ENCODE assay signal across 8 cellular contexts in the genomic region with DNA sequence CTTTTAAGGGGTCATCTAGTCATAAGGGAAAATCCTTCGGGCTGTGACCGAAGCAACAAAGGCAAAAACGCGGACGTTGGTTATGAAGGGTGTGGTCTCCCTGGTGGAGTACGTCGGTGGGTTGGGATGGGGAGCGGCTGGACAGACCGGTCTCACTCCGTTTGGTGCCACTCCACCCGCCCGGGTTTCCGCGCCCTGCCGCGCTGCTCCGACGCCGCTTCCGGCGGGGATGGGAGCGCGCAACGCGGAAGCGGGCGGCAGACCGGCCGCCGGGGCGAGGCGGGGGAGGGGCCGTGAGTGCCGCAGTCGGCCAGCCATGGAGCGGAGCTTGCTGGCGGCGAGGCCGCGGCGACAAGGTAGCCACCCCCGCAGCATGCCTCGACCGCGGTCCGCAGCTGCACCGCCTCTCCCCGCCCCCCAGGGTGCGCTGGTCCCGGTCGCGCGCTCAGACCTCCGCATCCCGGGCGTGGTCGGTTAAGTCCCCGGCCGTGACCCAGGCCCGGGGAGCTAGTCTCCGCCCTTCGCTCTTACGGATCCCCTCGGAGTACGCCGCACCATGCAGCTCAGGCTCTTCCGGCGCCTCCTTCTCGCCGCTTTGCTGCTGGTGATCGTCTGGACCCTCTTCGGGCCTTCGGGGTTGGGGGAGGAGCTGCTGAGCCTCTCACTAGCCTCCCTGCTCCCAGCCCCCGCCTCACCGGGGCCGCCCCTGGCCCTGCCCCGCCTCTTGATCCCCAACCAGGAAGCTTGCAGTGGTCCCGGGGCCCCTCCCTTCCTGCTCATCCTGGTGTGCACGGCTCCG. TPM values are rescaled to one million over a fixed set of nuclear protein-coding genes. Genes with fewer than 3 reads are reported as not detected.
DNase-seq lines count a peak whose midpoint lies in the region; ATAC-seq and TF ChIP-seq lines count a peak whose summit lies in the region.

B3GALT4 (plus strand) TSS at position 260 of the 799 bp plus-strand sequence; CDS start at position 557, 297 bp downstream.

- ATAC-seq in GM19438 (IDR thresholded peaks at IDR 0.05; ENCODE audit: low read depth, unreplicated experiment) (peak; percentile 52), thoracic aorta (ENCODE audit: insufficient number of reproducible peaks, low FRiP score, low read depth) (peak; percentile 39)

- intact Hi-C loops in Calu3 (cut with micrococcal nuclease; ENCODE audit: unreplicated experiment): no loop called here

- peak; percentile 74 for TF ChIP-seq CTCF in Calu3 (IDR thresholded peaks at IDR 0.05; ENCODE audit: unreplicated experiment)
- peak; percentile 59 for TF ChIP-seq CTCF in neural progenitor cell (IDR thresholded peaks at IDR 0.05)
- TF ChIP-seq CTCF in thoracic aorta (IDR thresholded peaks at IDR 0.05): peak; percentile 56

- H3K4me1 ChIP-seq in neural progenitor cell: peaks cover 42% of the 10 kb centered on the region
- peaks cover 27 to 51% of the 10 kb centered on the region in 2 donors for H3K4me1 ChIP-seq in thoracic aorta (ENCODE audit: control insufficient read depth in 1 of 2, low read depth in 2 of 2)

- CTCF ChIA-PET in Calu3 (lab: Charles Lee): interaction anchor here (0.6 to 2.2 kb wide), 13 partner anchors 10 to 149 kb away, joined by 3 to 14 read pairs (median 4); partner anchors contain the start of genes PFDN6 and WDR46

- peaks cover 67% of the 10 kb centered on the region for H3F3A ChIP-seq in neural progenitor cell (ENCODE audit: low read depth)

- H3K4me2 ChIP-seq in neural progenitor cell: peak within 1 kb of the TSS; percentile 98

- H3K4me3 ChIP-seq in neural progenitor cell (peak within 1 kb of the TSS; percentile 57), thoracic aorta (peak within 1 kb of the TSS; percentile 86)

- peak; percentile 74 for TF ChIP-seq POLR2A in Raji (IDR thresholded peaks at IDR 0.05; ENCODE audit: insufficient read depth, low read depth, low read length)

- no peaks in the 10 kb centered on the region for H3K9me3 Mint-ChIP-seq in Calu3 (ENCODE audit: low read depth, unreplicated experiment)
- H3K9me3 Mint-ChIP-seq in neural progenitor cell: no peaks in the 10 kb centered on the region

- H3K36me3 Mint-ChIP-seq in Calu3 (ENCODE audit: insufficient read depth, unreplicated experiment): peaks cover 100% of the 10 kb centered on the region
- H3K36me3 Mint-ChIP-seq in neural progenitor cell: peaks cover 24% of the 10 kb centered on the region

- no peak within 1 kb of the TSS for H3K9ac ChIP-seq in neural progenitor cell

- H4K20me1 ChIP-seq in neural progenitor cell (ENCODE audit: low read depth): peaks cover 68% of the 10 kb centered on the region

- peak; percentile 96 for DNase-seq in Calu3
- peak; percentile 90 for DNase-seq in HPDE6-E6E7 (ENCODE audit: extremely low spot score)
- DNase-seq in activated gamma-delta T cell treated with anti-CD3 and anti-CD28 coated beads, Interleukin-2, amount 50 U/mL, for 16 hours (ENCODE audit: low read depth): peak; percentile 47
- peak; percentile 60 for DNase-seq in foreskin melanocyte
- peak; percentile 93 for DNase-seq in neural progenitor cell (ENCODE audit: low spot score)
- DNase-seq in thoracic aorta (ENCODE audit: low spot score): peak; percentile 33

- peaks cover 40% of the 10 kb centered on the region for H3K79me2 ChIP-seq in neural progenitor cell (ENCODE audit: low read depth)

- H3K4me1 Mint-ChIP-seq in Calu3 (ENCODE audit: low read depth, unreplicated experiment) (peaks cover 60% of the 10 kb centered on the region), neural progenitor cell (peaks cover 45% of the 10 kb centered on the region)

- H3K27me3 ChIP-seq in neural progenitor cell (no peaks in the 10 kb centered on the region), thoracic aorta (replicated peaks; ENCODE audit: insufficient read depth) (no peaks in the 10 kb centered on the region)

- peak within 1 kb of the TSS; percentile 23 for H3K27ac ChIP-seq in neural progenitor cell
- peak within 1 kb of the TSS; percentile 88 to 95 for H3K27ac ChIP-seq in thoracic aorta

- peaks cover 5% of the 10 kb centered on the region for H3K27me3 Mint-ChIP-seq in Calu3 (ENCODE audit: unreplicated experiment)
- H3K27me3 Mint-ChIP-seq in neural progenitor cell (ENCODE audit: insufficient read depth, low read depth): peaks cover 5% of the 10 kb centered on the region

- no peak within 1 kb of the TSS for H2AFZ ChIP-seq in neural progenitor cell (replicated peaks)

- H3K4me3 Mint-ChIP-seq in Calu3 (ENCODE audit: low read depth, unreplicated experiment) (peak within 1 kb of the TSS; percentile 94), neural progenitor cell (peak within 1 kb of the TSS; percentile 88)

- no TSS peak for BruUV-seq in Calu3 (replicated peaks; lab: Mats Ljungman, UMichigan)

- no peaks in the 10 kb centered on the region for H3K9me3 ChIP-seq in neural progenitor cell (ENCODE audit: low read depth)
- no peaks in the 10 kb centered on the region for H3K9me3 ChIP-seq in thoracic aorta

- H3K27ac Mint-ChIP-seq in Calu3 (ENCODE audit: unreplicated experiment): peak within 1 kb of the TSS; percentile 100
- peak within 1 kb of the TSS; percentile 32 for H3K27ac Mint-ChIP-seq in neural progenitor cell

- peaks cover 8% of the 10 kb centered on the region for H3K36me3 ChIP-seq in neural progenitor cell
- peaks cover 10% of the 10 kb centered on the region for H3K36me3 ChIP-seq in thoracic aorta

RNA-seq across cellular contexts. Expression of gene B3GALT4, which starts in this region (rescaled TPM):
- total RNA-seq in Calu3 (2022): 18.2 and 21.6 TPM in 2 replicates
- total RNA-seq in neural progenitor cell (ENCODE audit: low replicate concordance): 1.1 and 2.1 TPM in 2 replicates
- 10 to 100 TPM; 18.1 to 27.3 TPM for total RNA-seq in thoracic aorta

Comparison
In these comparisons a context has a peak if more than half of its experiments do, and no peak if none do; other contexts are left out.
1. Peak in every context shown above with its lines: DNase-seq, ATAC-seq, H3K4me3 ChIP-seq and H3K27ac ChIP-seq.
2. DNase-seq: peak in every context shown above with its lines; median percentile 96 in Calu3; 93 in neural progenitor cell; 90 in HPDE6-E6E7; 60 in foreskin melanocyte; 47 in activated gamma-delta T cell treated with anti-CD3 and anti-CD28 coated beads, Interleukin-2, amount 50 U/mL, for 16 hours; 33 in thoracic aorta.